31 cellular contexts compared by ENCODE assay signal in the genomic region with DNA sequence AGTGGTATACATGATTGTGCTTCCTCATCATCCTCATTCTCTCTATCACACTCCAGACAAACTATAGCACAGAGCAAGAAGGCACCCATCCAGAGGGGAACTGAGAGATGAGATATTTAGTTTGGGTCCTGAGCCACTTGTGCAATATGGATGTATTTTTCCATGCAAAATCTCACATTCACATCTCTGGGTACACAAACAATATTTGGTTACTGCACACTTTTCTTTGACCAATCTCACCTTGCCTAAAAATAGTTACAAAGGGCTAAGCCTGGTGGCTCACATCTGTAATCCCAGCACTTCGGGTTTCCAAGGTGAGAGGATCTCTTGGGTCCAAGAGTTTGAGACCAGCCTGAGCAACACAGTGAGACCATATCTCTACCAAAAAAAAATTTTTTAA.
"Had no signal": no experiment of that assay in that cellular context is flagged by ENCODE, and none has a peak within 500 bp of the region (broad histone marks: within the 10 kb centered on the region; RNA-seq: fewer than 3 reads in every experiment).

No MANE protein-coding gene starts in this region.

- H3K4me2 ChIP-seq: neural progenitor cell, smooth muscle cell had no signal

- H3K9me3 ChIP-seq: ovary, psoas muscle, spleen, suprapubic skin, testis, tibial artery, upper lobe of left lung, vagina had no signal

- H2AFZ ChIP-seq: neural progenitor cell, parathyroid adenoma had no signal

- ATAC-seq: naive thymus-derived CD4-positive, alpha-beta T cell; natural killer cell; psoas muscle; right cardiac atrium; sciatic nerve; stimulated activated memory B cell treated with anti-CD40 and anti-IgM and Interleukin-4, amounts not matched to agents 10 μg/mL and 1 μg/mL and 100 μg/mL, for 72 hours; stimulated activated naive CD8-positive, alpha-beta T cell treated with anti-CD3 and anti-CD28 coated beads, Interleukin-15, amount 100 ng/mL, for 72 hours; stimulated activated naive CD8-positive, alpha-beta T cell treated with anti-CD3 and anti-CD28 coated beads, Interleukin-15, Interleukin-2, amounts not matched to agents 100 U/mL and 50 U/mL, for 24 hours had no signal

- H3K9ac ChIP-seq: neural progenitor cell, parathyroid adenoma had no signal

- H3K27ac ChIP-seq: neural progenitor cell, ovary, parathyroid adenoma, psoas muscle, skin epidermis, spleen, suprapubic skin, testis, tibial artery, upper lobe of left lung, vagina had no signal

- DNase-seq: naive thymus-derived CD4-positive, alpha-beta T cell; natural killer cell; occipital lobe; ovary; posterior cingulate gyrus; psoas muscle; right cardiac atrium; spleen; stimulated activated CD4-positive, alpha-beta T cell treated with anti-CD3 and anti-CD28 coated beads, Interleukin-12 subunit alpha, Interleukin-12 subunit beta, amount 100 ng/mL, for 4 hours; stimulated activated CD4-positive, alpha-beta T cell treated with anti-CD3 and anti-CD28 coated beads, Interleukin-1b, Interleukin-23, amount 100 ng/mL, for 48 hours; stimulated activated CD4-positive, alpha-beta T cell treated with anti-CD3 and anti-CD28 coated beads, Interleukin-4, amount 100 ng/mL, for 1 hour; stimulated activated CD4-positive, alpha-beta T cell treated with anti-CD3 and anti-CD28 coated beads, Interleukin-4, amount 100 ng/mL, for 4 hours; stimulated activated CD8-positive, alpha-beta memory T cell treated with anti-CD3 and anti-CD28 coated beads, Interleukin-4, amount 100 ng/mL, for 48 hours; stimulated activated naive CD4-positive, alpha-beta T cell; stimulated activated naive CD8-positive, alpha-beta T cell treated with anti-CD3 and anti-CD28 coated beads, Interleukin-15, amount 100 ng/mL, for 72 hours; stimulated activated naive CD8-positive, alpha-beta T cell treated with anti-CD3 and anti-CD28 coated beads, Interleukin-15, Interleukin-2, amounts not matched to agents 100 U/mL and 50 U/mL, for 24 hours; substantia nigra; testis; tibial artery; trophoblast cell; upper lobe of left lung had no signal

- H3K36me3 ChIP-seq: neural progenitor cell, ovary, spleen, suprapubic skin, tibial artery, upper lobe of left lung, vagina had no signal

- FAIRE-seq: urothelium cell line had no signal

- H3K9me3 Mint-ChIP-seq: natural killer cell; stimulated activated memory B cell treated with anti-CD40 and anti-IgM and Interleukin-4, amounts not matched to agents 10 μg/mL and 1 μg/mL and 100 μg/mL, for 72 hours; stimulated activated naive CD8-positive, alpha-beta T cell treated with anti-CD3 and anti-CD28 coated beads, Interleukin-15, amount 100 ng/mL, for 72 hours had no signal

- H3K4me3 Mint-ChIP-seq: naive thymus-derived CD4-positive, alpha-beta T cell; natural killer cell; neural progenitor cell; stimulated activated memory B cell treated with anti-CD40 and anti-IgM and Interleukin-4, amounts not matched to agents 10 μg/mL and 1 μg/mL and 100 μg/mL, for 72 hours; stimulated activated naive CD8-positive, alpha-beta T cell treated with anti-CD3 and anti-CD28 coated beads, Interleukin-15, amount 100 ng/mL, for 72 hours had no signal

- H3K27me3 Mint-ChIP-seq: naive thymus-derived CD4-positive, alpha-beta T cell; progenitor cell of endocrine pancreas; stimulated activated memory B cell treated with anti-CD40 and anti-IgM and Interleukin-4, amounts not matched to agents 10 μg/mL and 1 μg/mL and 100 μg/mL, for 72 hours; stimulated activated naive CD8-positive, alpha-beta T cell treated with anti-CD3 and anti-CD28 coated beads, Interleukin-15, amount 100 ng/mL, for 72 hours had no signal

- H3K4me3 ChIP-seq: neural progenitor cell, ovary, psoas muscle, skin epidermis, smooth muscle cell, spleen, suprapubic skin, testis, tibial artery, upper lobe of left lung, vagina had no signal

- H3K27me3 ChIP-seq: neural progenitor cell, ovary, spleen, suprapubic skin, testis, tibial artery, upper lobe of left lung, vagina had no signal

- H3K36me3 Mint-ChIP-seq: natural killer cell; stimulated activated memory B cell treated with anti-CD40 and anti-IgM and Interleukin-4, amounts not matched to agents 10 μg/mL and 1 μg/mL and 100 μg/mL, for 72 hours had no signal

- H3K27ac Mint-ChIP-seq: naive thymus-derived CD4-positive, alpha-beta T cell; natural killer cell; neural progenitor cell; progenitor cell of endocrine pancreas; stimulated activated memory B cell treated with anti-CD40 and anti-IgM and Interleukin-4, amounts not matched to agents 10 μg/mL and 1 μg/mL and 100 μg/mL, for 72 hours; stimulated activated naive CD8-positive, alpha-beta T cell treated with anti-CD3 and anti-CD28 coated beads, Interleukin-15, amount 100 ng/mL, for 72 hours had no signal
